In genomic region chr18:7205346-7205745, GRCh38 we compare ENCODE assay signal across 23 cellular contexts. TPM values are rescaled to one million over a fixed set of nuclear protein-coding genes. Genes with fewer than 3 reads are reported as not detected.
DNase-seq lines count a peak whose midpoint lies in the region; ATAC-seq and TF ChIP-seq lines count a peak whose summit lies in the region.
"Had no signal": no experiment of that assay in that cellular context is flagged by ENCODE, and none has a peak within 500 bp of the region (broad histone marks: within the 10 kb centered on the region; RNA-seq: fewer than 3 reads in every experiment).

No MANE protein-coding gene starts in this region.

- H3K18ac ChIP-seq in mesendoderm (ENCODE audit: low read length) = peak overlapping the region; percentile 11

- no peak for TF ChIP-seq EP300 in upper lobe of left lung (IDR thresholded peaks at IDR 0.05)

- no peak for DNase-seq in Right ventricle myocardium superior
- DNase-seq in left ventricle myocardium inferior = no peak
- peak; percentile 76 for DNase-seq in fibroblast of villous mesenchyme (ENCODE audit: low read depth)
- no peak for DNase-seq in mesendoderm
- DNase-seq in upper lobe of left lung = no peak
- no peak for DNase-seq in amniotic stem cell (lab: John Stamatoyannopoulos, UW)
- DNase-seq in SHP77 (lab: John Stamatoyannopoulos, UW) = no peak
- DNase-seq: activated T-cell treated with anti-CD3 and anti-CD28 coated beads, Interleukin-2, amount 50 U/mL, for 24 hours; adrenal gland; BE2C; DMS79; erythroblast; GOT3; NCI-H1105; NCI-H2029; NCI-H226; NCI-H748 treated with DMSO at 0.1 percent for 48 hours; stimulated activated CD4-positive, alpha-beta T cell treated with anti-CD3 and anti-CD28 coated beads, Interleukin-4, amount 100 ng/mL, for 4 hours; T-helper 9 cell had no signal

- H2BK120ac ChIP-seq in mesendoderm (ENCODE audit: low read depth, low read length) = no peak overlapping the region

- H3K36me3 ChIP-seq in left ventricle myocardium inferior (no peaks in the 10 kb centered on the region), mesendoderm (ENCODE audit: control insufficient read depth, insufficient read depth, low read length) (no peaks in the 10 kb centered on the region), upper lobe of left lung (no peaks in the 10 kb centered on the region)
- H3K36me3 ChIP-seq: adrenal gland, BE2C, prostate gland had no signal

- no peak overlapping the region for H3K23ac ChIP-seq in mesendoderm (ENCODE audit: low read length)

- H3K79me2 ChIP-seq in mesendoderm (ENCODE audit: control insufficient read depth, insufficient read depth, low read length) = no peaks in the 10 kb centered on the region

- no peak overlapping the region for H4K8ac ChIP-seq in mesendoderm (ENCODE audit: low read depth, low read length)

- no peak overlapping the region for H3K4me2 ChIP-seq in mesendoderm (ENCODE audit: low read length)

- H3K4me3 ChIP-seq in left ventricle myocardium inferior (no peak overlapping the region), fibroblast of villous mesenchyme (ENCODE audit: low read depth, low read length) (no peak overlapping the region), mesendoderm (ENCODE audit: low read length) (no peak overlapping the region), upper lobe of left lung (no peak overlapping the region)
- H3K4me3 ChIP-seq: adrenal gland, prostate gland had no signal

- H3K4me1 ChIP-seq in left ventricle myocardium inferior (peaks cover 25% of the 10 kb centered on the region), mesendoderm (ENCODE audit: control insufficient read depth, low read depth, low read length) (no peaks in the 10 kb centered on the region), upper lobe of left lung (peaks cover 9 to 25% (median 11%) of the 10 kb centered on the region in 4 donors)
- H3K4me1 ChIP-seq: BE2C had no signal

- H2AK5ac ChIP-seq in mesendoderm (ENCODE audit: low read length) = no peak overlapping the region

- TF ChIP-seq CTCF in left ventricle myocardium inferior (IDR thresholded peaks at IDR 0.05; ENCODE audit: borderline replicate concordance) = no peak
- TF ChIP-seq CTCF in fibroblast of villous mesenchyme (IDR thresholded peaks at IDR 0.05; ENCODE audit: insufficient read depth, low read depth, low read length) = no peak
- TF ChIP-seq CTCF in upper lobe of left lung (IDR thresholded peaks at IDR 0.05) = no peak

- intact Hi-C loops in Right ventricle myocardium superior (cut with DNase I) = no loop called here
- intact Hi-C loops in left ventricle myocardium inferior (cut with micrococcal nuclease) = no loop called here

- H4K5ac ChIP-seq in mesendoderm (ENCODE audit: low read length) = no peak overlapping the region

- H3K79me1 ChIP-seq in mesendoderm (ENCODE audit: low read length) = no peaks in the 10 kb centered on the region

- no peak overlapping the region for H3K27ac ChIP-seq in left ventricle myocardium inferior (replicated peaks)
- H3K27ac ChIP-seq in mesendoderm (ENCODE audit: low read depth, low read length) = no peak overlapping the region
- peak overlapping the region in 3 of 4 donors; percentile 34 to 60 (median 41) for H3K27ac ChIP-seq in upper lobe of left lung

- H2BK5ac ChIP-seq in mesendoderm (ENCODE audit: low read length) = no peak overlapping the region

- ATAC-seq in Right ventricle myocardium superior (ENCODE audit: poor library complexity) (peak; percentile 58), upper lobe of left lung (ENCODE audit: low FRiP score in 2 of 2) (peak in 1 of 2 donors; percentile 55), HG03097 (IDR thresholded peaks at IDR 0.05; ENCODE audit: low FRiP score, unreplicated experiment) (no peak)

- H3K27me3 ChIP-seq in left ventricle myocardium inferior (ENCODE audit: low read depth) = no peaks in the 10 kb centered on the region
- H3K27me3 ChIP-seq in mesendoderm (ENCODE audit: insufficient read depth, low read length, poor library complexity) = no peaks in the 10 kb centered on the region
- H3K27me3 ChIP-seq in upper lobe of left lung = no peaks in the 10 kb centered on the region
- H3K27me3 ChIP-seq: adrenal gland, BE2C had no signal

- TF ChIP-seq POLR2A in upper lobe of left lung (IDR thresholded peaks at IDR 0.05) = no peak

- no peak overlapping the region for H3K9ac ChIP-seq in mesendoderm (ENCODE audit: low read length)

- no peaks in the 10 kb centered on the region for H3K9me3 ChIP-seq in left ventricle myocardium inferior (replicated peaks)
- no peaks in the 10 kb centered on the region for H3K9me3 ChIP-seq in upper lobe of left lung
- H3K9me3 ChIP-seq: adrenal gland, BE2C, prostate gland had no signal

- H3K56ac ChIP-seq in mesendoderm (ENCODE audit: low read length) = no peak overlapping the region

- H3K4ac ChIP-seq in mesendoderm (ENCODE audit: low read depth, low read length) = no peak overlapping the region

- no peak overlapping the region for H2BK15ac ChIP-seq in mesendoderm (replicated peaks; ENCODE audit: low read depth)

RNA-seq across cellular contexts. Expression of gene LRRC30, which starts 25.5 kb away (rescaled TPM):
- total RNA-seq in Right ventricle myocardium superior = not detected
- not detected for total RNA-seq in left ventricle myocardium inferior
- not detected in 2 replicates for total RNA-seq in fibroblast of villous mesenchyme
- polyA plus RNA-seq in mesendoderm (2013, experiment 1 of 2) = not detected
- not detected for polyA plus RNA-seq in mesendoderm (2013, experiment 2 of 2)
- total RNA-seq in upper lobe of left lung = not detected
- total RNA-seq: A172, adrenal gland, glomerular endothelial cell, prostate gland had no signal
- polyA plus RNA-seq: adrenal gland had no signal

Comparison
In these comparisons a context has a peak if more than half of its experiments do, and no peak if none do; other contexts are left out.
1. H3K27ac ChIP-seq: peak in upper lobe of left lung (3 of 4); none in left ventricle myocardium inferior (single experiment) and mesendoderm (single experiment).